Comparison of ENCODE assay signal across 9 cellular contexts in the genomic region with DNA sequence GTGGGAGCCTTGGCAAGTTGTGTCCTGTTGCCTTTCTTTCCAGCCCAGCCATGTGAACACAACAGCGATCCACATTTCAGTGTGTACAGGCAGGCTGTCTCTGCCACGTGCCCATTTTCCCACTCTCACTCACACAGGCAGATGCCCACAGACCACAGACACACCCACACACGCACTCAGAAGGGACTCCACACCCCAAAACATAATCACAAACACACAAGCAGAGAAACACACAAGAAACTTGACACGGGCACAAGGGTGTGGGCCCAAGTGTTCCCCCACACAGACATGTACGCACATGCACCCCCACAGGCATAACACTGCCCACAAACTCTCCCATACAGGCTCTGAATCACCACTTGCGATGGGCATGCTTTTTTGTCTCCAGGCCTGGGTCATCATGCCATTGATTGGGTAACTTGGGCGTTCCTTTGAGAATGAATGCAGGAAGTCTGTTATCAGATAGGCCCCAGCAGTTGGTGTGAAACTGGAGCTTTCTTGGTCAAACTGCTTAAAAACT.
A peak's percentile ranks its signal among the peaks of the same experiment; 100 is the strongest.
DNase-seq lines count a peak whose midpoint lies in the region; ATAC-seq and TF ChIP-seq lines count a peak whose summit lies in the region.
"Had no signal": no experiment of that assay in that cellular context is flagged by ENCODE, and none has a peak within 500 bp of the region (broad histone marks: within the 10 kb centered on the region; RNA-seq: fewer than 3 reads in every experiment).

No MANE protein-coding gene starts in this region.

- peak overlapping the region in 2 of 4 donors; percentile 2 to 17 for H3K27ac ChIP-seq in gastroesophageal sphincter

- H3K36me3 ChIP-seq in Loucy (ENCODE audit: insufficient read depth, low read length): peaks cover 5% of the 10 kb centered on the region; the same call in 1 of the 2 replicates
- peaks cover 0 to 7% of the 10 kb centered on the region in 2 donors for H3K36me3 ChIP-seq in gastroesophageal sphincter

- DNase-seq in AG09319 (ENCODE audit: extremely low read depth, low read depth) (peak; percentile 56), activated T-cell treated with anti-CD3 and anti-CD28 coated beads for 24 hours (ENCODE audit: low read depth) (peak; percentile 13)
- DNase-seq in stimulated activated naive CD4-positive, alpha-beta T cell (lab: John Stamatoyannopoulos, UW): peak; percentile 8 to 72 (median 52)

- no peak for TF ChIP-seq EP300 in gastroesophageal sphincter (IDR thresholded peaks at IDR 0.05)

- H3K4me2 ChIP-seq in Loucy (ENCODE audit: low read depth, low read length, poor library complexity, severe bottlenecking): peak overlapping the region; percentile 74

- TF ChIP-seq POLR2A in gastroesophageal sphincter (IDR thresholded peaks at IDR 0.05): no peak

- H3K9me3 ChIP-seq in Loucy (ENCODE audit: insufficient read depth, low read depth, low read length): no peaks in the 10 kb centered on the region
- no peaks in the 10 kb centered on the region for H3K9me3 ChIP-seq in gastroesophageal sphincter
- H3K9me3 ChIP-seq: ascending aorta had no signal

- H3K4me3 ChIP-seq in Loucy (ENCODE audit: low read length, poor library complexity, severe bottlenecking): peak overlapping the region; percentile 69
- H3K4me3 ChIP-seq in gastroesophageal sphincter: no peak overlapping the region
- H3K4me3 ChIP-seq: ascending aorta had no signal

- peaks cover 8% of the 10 kb centered on the region; the same call in 1 of the 2 replicates for H3K79me2 ChIP-seq in Loucy (ENCODE audit: insufficient read depth, low read length)

- H2AFZ ChIP-seq in Loucy (ENCODE audit: low read length): no peak overlapping the region

- no peaks in the 10 kb centered on the region for H3F3A ChIP-seq in Loucy (ENCODE audit: low read depth)

- peaks cover 14% of the 10 kb centered on the region for H3K4me1 ChIP-seq in Loucy (ENCODE audit: insufficient read depth, low read length, poor library complexity, severe bottlenecking)
- H3K4me1 ChIP-seq in gastroesophageal sphincter: no peaks in the 10 kb centered on the region

- peak overlapping the region; percentile 78 for H3K9ac ChIP-seq in Loucy (ENCODE audit: low read depth, low read length, poor library complexity, severe bottlenecking)

- WGBS in gastroesophageal sphincter (ENCODE audit: low coverage in 1 of 2), 2 donors: 89% methylated on average over 6 of the region's 7 CpGs; no CpG with 5 or more reads in 1 of the 2 donors

- ATAC-seq in GM21515 (IDR thresholded peaks at IDR 0.05; ENCODE audit: unreplicated experiment) (peak; percentile 46), gastroesophageal sphincter (peak; percentile 61), HG02588 (IDR thresholded peaks at IDR 0.05; ENCODE audit: unreplicated experiment) (no peak), GM18858 (IDR thresholded peaks at IDR 0.05; ENCODE audit: unreplicated experiment) (no peak)

- H3K9me2 ChIP-seq in Loucy (replicated peaks; ENCODE audit: low read depth, low read length): no peaks in the 10 kb centered on the region

- no peak for TF ChIP-seq CTCF in AG09319 (IDR thresholded peaks at IDR 0.05; ENCODE audit: low read depth, low read length)
- TF ChIP-seq CTCF in Loucy (conservative IDR thresholded peaks at IDR 0.05; ENCODE audit: low read length): no peak
- TF ChIP-seq CTCF in gastroesophageal sphincter (IDR thresholded peaks at IDR 0.05): no peak

- H3K27me3 ChIP-seq in Loucy (ENCODE audit: insufficient read depth, low read length, poor library complexity, severe bottlenecking) (no peaks in the 10 kb centered on the region), gastroesophageal sphincter (no peaks in the 10 kb centered on the region)
- H3K27me3 ChIP-seq: ascending aorta had no signal

- no peaks in the 10 kb centered on the region for H4K20me1 ChIP-seq in Loucy (ENCODE audit: insufficient read depth, low read length, poor library complexity, severe bottlenecking)

Comparison
In these comparisons a context has a peak if more than half of its experiments do, and no peak if none do; other contexts are left out.
1. ATAC-seq: peak in GM21515 (single experiment) and gastroesophageal sphincter (single experiment); none in HG02588 (single experiment) and GM18858 (single experiment).
2. Peak in every context shown above with its lines, with median percentiles within 50 percentile points of each other: DNase-seq.